Comparison of ENCODE assay signal across 8 cellular contexts in the genomic region with DNA sequence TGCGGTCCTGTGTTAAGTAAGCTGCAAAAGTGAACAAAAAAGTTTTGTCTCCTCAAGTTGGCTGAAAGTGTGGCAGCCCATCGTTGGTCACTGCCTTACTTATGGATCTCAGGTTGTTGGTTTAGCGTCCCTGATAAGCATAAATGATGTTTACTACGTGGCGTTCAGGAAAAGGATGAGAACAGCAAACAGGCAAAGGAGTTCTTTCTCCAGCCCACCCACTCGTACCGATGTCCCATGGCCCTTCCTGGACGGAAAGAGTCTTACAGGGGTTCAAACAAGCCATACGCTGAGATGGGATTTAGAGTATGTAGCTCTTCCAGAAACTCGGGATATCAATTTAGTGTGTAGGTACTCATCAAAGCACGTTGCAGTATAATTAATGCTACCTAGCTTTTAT. TPM values are rescaled to one million over a fixed set of nuclear protein-coding genes. Genes with fewer than 3 reads are reported as not detected.
DNase-seq lines count a peak whose midpoint lies in the region; TF ChIP-seq lines count a peak whose summit lies in the region.

No MANE protein-coding gene starts in this region.

- peaks cover 45% of the 10 kb centered on the region for H3K4me1 Mint-ChIP-seq in activated T-cell treated with anti-CD3 and anti-CD28 coated beads, Interleukin-2, amount 50 U/mL, for 24 hours (ENCODE audit: low read depth)
- peaks cover 41% of the 10 kb centered on the region for H3K4me1 Mint-ChIP-seq in activated T-helper 1 cell treated with anti-CD3 and anti-CD28 coated beads, Interleukin-12 subunit alpha, Interleukin-12 subunit beta, Interleukin-2, Interleukin-4 antibody, amounts not matched to agents 30 ng/mL and 10 ng/mL and 1 ng/mL, durations not matched to agents 14 hours and 24 hours and 36 hours (ENCODE audit: low read depth)

- H3K4me3 Mint-ChIP-seq in activated T-cell treated with anti-CD3 and anti-CD28 coated beads, Interleukin-2, amount 50 U/mL, for 24 hours = peak overlapping the region; percentile 79
- peak overlapping the region; percentile 86 for H3K4me3 Mint-ChIP-seq in activated T-helper 1 cell treated with anti-CD3 and anti-CD28 coated beads, Interleukin-12 subunit alpha, Interleukin-12 subunit beta, Interleukin-2, Interleukin-4 antibody, amounts not matched to agents 30 ng/mL and 10 ng/mL and 1 ng/mL, durations not matched to agents 14 hours and 24 hours and 36 hours

- H3K4me1 ChIP-seq in tibial artery = peaks cover 0 to 27% (median 19%) of the 10 kb centered on the region in 4 donors

- no peaks in the 10 kb centered on the region for H3K36me3 ChIP-seq in tibial artery

- no peak for DNase-seq in activated T-cell treated with anti-CD3 and anti-CD28 coated beads, Interleukin-2, amount 50 U/mL, for 24 hours
- DNase-seq in activated T-cell treated with anti-CD3 and anti-CD28 coated beads for 4 hours (no peak), tibial artery (no peak), C1 segment of cervical spinal cord (lab: John Stamatoyannopoulos, UW) (no peak), DMS 273 treated with DMSO at 0.1 percent for 48 hours (lab: John Stamatoyannopoulos, UW) (no peak), medulla oblongata (ENCODE audit: extremely low spot score) (no peak)
- no peak for DNase-seq in activated T-helper 1 cell treated with anti-CD3 and anti-CD28 coated beads, Interleukin-12 subunit alpha, Interleukin-12 subunit beta, Interleukin-2, Interleukin-4 antibody, amounts not matched to agents 30 ng/mL and 10 ng/mL and 1 ng/mL, durations not matched to agents 14 hours and 24 hours and 36 hours (ENCODE audit: low spot score)

- H3K27ac Mint-ChIP-seq in activated T-cell treated with anti-CD3 and anti-CD28 coated beads, Interleukin-2, amount 50 U/mL, for 24 hours = peak overlapping the region; percentile 90
- peak overlapping the region; percentile 80 for H3K27ac Mint-ChIP-seq in activated T-helper 1 cell treated with anti-CD3 and anti-CD28 coated beads, Interleukin-12 subunit alpha, Interleukin-12 subunit beta, Interleukin-2, Interleukin-4 antibody, amounts not matched to agents 30 ng/mL and 10 ng/mL and 1 ng/mL, durations not matched to agents 14 hours and 24 hours and 36 hours

- H3K4me3 ChIP-seq in tibial artery = peak overlapping the region; percentile 90

- intact Hi-C loops in activated T-helper 1 cell treated with anti-CD3 and anti-CD28 coated beads, Interleukin-12 subunit alpha, Interleukin-12 subunit beta, Interleukin-2, Interleukin-4 antibody, amounts not matched to agents 30 ng/mL and 10 ng/mL and 1 ng/mL, durations not matched to agents 14 hours and 24 hours and 36 hours (cut with micrococcal nuclease) = loop anchor here (10.0 kb wide), 1 partner anchor 753 kb away; a partner anchor contains a TSS
- intact Hi-C loops in tibial artery (cut with DNase I; ENCODE audit: low total_unique reads) = loop anchor here (5.0 kb wide), 1 partner anchor 65 kb away; no protein-coding TSS in a partner anchor

- H3K27me3 ChIP-seq in layer of hippocampus (ENCODE audit: control insufficient read depth, insufficient read depth, low read length) = no peaks in the 10 kb centered on the region
- no peaks in the 10 kb centered on the region for H3K27me3 ChIP-seq in tibial artery

- no peaks in the 10 kb centered on the region for H3K9me3 ChIP-seq in tibial artery

- TF ChIP-seq CTCF in tibial artery (IDR thresholded peaks at IDR 0.05) = no peak

- H3K9me3 Mint-ChIP-seq in activated T-cell treated with anti-CD3 and anti-CD28 coated beads, Interleukin-2, amount 50 U/mL, for 24 hours = no peaks in the 10 kb centered on the region
- peaks cover 3% of the 10 kb centered on the region for H3K9me3 Mint-ChIP-seq in activated T-helper 1 cell treated with anti-CD3 and anti-CD28 coated beads, Interleukin-12 subunit alpha, Interleukin-12 subunit beta, Interleukin-2, Interleukin-4 antibody, amounts not matched to agents 30 ng/mL and 10 ng/mL and 1 ng/mL, durations not matched to agents 14 hours and 24 hours and 36 hours

- H3K36me3 Mint-ChIP-seq in activated T-cell treated with anti-CD3 and anti-CD28 coated beads, Interleukin-2, amount 50 U/mL, for 24 hours (ENCODE audit: low read depth) = peaks cover 42% of the 10 kb centered on the region
- H3K36me3 Mint-ChIP-seq in activated T-helper 1 cell treated with anti-CD3 and anti-CD28 coated beads, Interleukin-12 subunit alpha, Interleukin-12 subunit beta, Interleukin-2, Interleukin-4 antibody, amounts not matched to agents 30 ng/mL and 10 ng/mL and 1 ng/mL, durations not matched to agents 14 hours and 24 hours and 36 hours (ENCODE audit: low read depth) = peaks cover 23% of the 10 kb centered on the region

- H3K27ac ChIP-seq in layer of hippocampus (ENCODE audit: low read depth, low read length) (peak overlapping the region; percentile 84), tibial artery (peak overlapping the region; percentile 87 to 94)

- no peaks in the 10 kb centered on the region for H3K27me3 Mint-ChIP-seq in activated T-cell treated with anti-CD3 and anti-CD28 coated beads, Interleukin-2, amount 50 U/mL, for 24 hours
- peaks cover 2% of the 10 kb centered on the region for H3K27me3 Mint-ChIP-seq in activated T-helper 1 cell treated with anti-CD3 and anti-CD28 coated beads, Interleukin-12 subunit alpha, Interleukin-12 subunit beta, Interleukin-2, Interleukin-4 antibody, amounts not matched to agents 30 ng/mL and 10 ng/mL and 1 ng/mL, durations not matched to agents 14 hours and 24 hours and 36 hours (ENCODE audit: insufficient read depth)

RNA-seq across cellular contexts. Expression of a gene that starts 0.5 kb away (rescaled TPM):
- 50.4 and 53.3 TPM in 2 replicates for total RNA-seq in activated T-helper 1 cell treated with anti-CD3 and anti-CD28 coated beads, Interleukin-12 subunit alpha, Interleukin-12 subunit beta, Interleukin-2, Interleukin-4 antibody, amounts not matched to agents 30 ng/mL and 10 ng/mL and 1 ng/mL, durations not matched to agents 14 hours and 24 hours and 36 hours
